ENCODE assay signal across 8 cellular contexts in the genomic region with DNA sequence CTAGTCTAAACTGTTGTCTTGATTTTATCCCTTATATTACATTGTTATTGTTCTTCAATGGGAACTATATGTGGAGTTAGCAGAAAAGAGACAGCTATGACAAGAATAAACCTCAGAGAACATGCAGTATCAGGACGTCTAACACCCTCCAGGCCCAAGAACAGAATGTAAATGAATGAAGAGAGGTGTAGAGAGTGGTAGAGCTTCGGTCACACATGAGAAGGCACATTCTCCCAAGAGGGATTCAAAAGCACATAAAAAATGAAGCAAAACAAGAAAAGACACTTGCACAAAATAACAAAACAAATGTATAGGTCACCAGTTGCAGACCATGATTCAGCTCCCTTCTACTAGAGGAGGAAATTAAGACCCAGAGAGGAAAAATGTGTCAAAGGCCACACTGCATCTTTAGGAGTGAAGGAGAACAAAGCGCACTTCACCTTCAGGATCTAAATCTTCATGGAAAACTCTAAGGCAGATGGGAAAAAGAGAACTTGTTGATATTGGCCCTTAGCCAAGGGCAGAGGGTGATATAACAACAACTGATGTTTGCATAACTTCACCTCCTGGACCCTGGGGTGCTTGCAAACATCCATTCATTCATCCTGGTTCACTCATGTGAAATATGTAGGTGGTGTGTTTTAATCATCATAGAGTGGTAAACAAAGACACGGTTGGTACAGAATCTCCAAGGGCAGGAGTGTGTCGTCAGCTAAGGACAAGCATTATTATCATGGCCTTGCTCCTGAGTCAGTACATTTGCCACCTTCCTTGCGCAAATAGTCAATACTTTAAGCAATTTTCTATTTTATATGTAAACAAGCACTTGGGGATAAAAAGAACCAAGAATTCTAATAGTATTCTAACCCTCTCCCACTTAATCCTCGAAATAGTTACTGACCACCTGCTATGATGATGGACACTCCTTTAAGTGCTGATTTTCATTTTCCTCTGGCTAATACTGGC. TPM values are rescaled to one million over a fixed set of nuclear protein-coding genes. Genes with fewer than 3 reads are reported as not detected.
DNase-seq lines count a peak whose midpoint lies in the region; ATAC-seq, FAIRE-seq and TF ChIP-seq lines count a peak whose summit lies in the region.

No MANE protein-coding gene starts in this region.

- no peak for FAIRE-seq in small intestine (lab: Jason Lieb, UNC)

- H3K27ac Mint-ChIP-seq in activated CD8-positive, alpha-beta T cell treated with anti-CD3 and anti-CD28 coated beads, Interleukin-2, amount 10 ng/mL, durations not matched to agents 7 days and 5 days, result peak overlapping the region; percentile 2
- no peak overlapping the region for H3K27ac Mint-ChIP-seq in activated CD4-positive, alpha-beta memory T cell treated with anti-CD3 and anti-CD28 coated beads for 36 hours

- WGBS in small intestine, 3 donors, result 25 to 46% (median 41%) methylated on average over 7 of the region's 7 CpGs
- 59 to 60% (median 59%) methylated on average over 7 of the region's 7 CpGs for WGBS in adrenal gland, 4 donors

- TF ChIP-seq POLR2A in adrenal gland (IDR thresholded peaks at IDR 0.05), result no peak

- POLR2A ChIA-PET in activated CD8-positive, alpha-beta T cell treated with anti-CD3 and anti-CD28 coated beads, Interleukin-2, amount 10 ng/mL, durations not matched to agents 7 days and 5 days (lab: Charles Lee), result interaction anchor here (1.0 kb wide), 1 partner anchor 8 kb away, joined by 3 read pairs; no protein-coding TSS in a partner anchor
- POLR2A ChIA-PET in activated CD4-positive, alpha-beta memory T cell treated with anti-CD3 and anti-CD28 coated beads for 36 hours (lab: Charles Lee), result no interaction called here

- H3K4me3 Mint-ChIP-seq in activated CD8-positive, alpha-beta T cell treated with anti-CD3 and anti-CD28 coated beads, Interleukin-2, amount 10 ng/mL, durations not matched to agents 7 days and 5 days, result no peak overlapping the region
- no peak overlapping the region for H3K4me3 Mint-ChIP-seq in activated CD4-positive, alpha-beta memory T cell treated with anti-CD3 and anti-CD28 coated beads for 36 hours

- CTCF ChIA-PET in activated CD8-positive, alpha-beta T cell treated with anti-CD3 and anti-CD28 coated beads, Interleukin-2, amount 10 ng/mL, durations not matched to agents 7 days and 5 days (lab: Charles Lee), result no interaction called here
- CTCF ChIA-PET in activated CD4-positive, alpha-beta memory T cell treated with anti-CD3 and anti-CD28 coated beads for 36 hours (lab: Charles Lee), result no interaction called here

- H3K27me3 Mint-ChIP-seq in activated CD8-positive, alpha-beta T cell treated with anti-CD3 and anti-CD28 coated beads, Interleukin-2, amount 10 ng/mL, durations not matched to agents 7 days and 5 days (ENCODE audit: low read depth), result peaks cover 8% of the 10 kb centered on the region
- no peaks in the 10 kb centered on the region for H3K27me3 Mint-ChIP-seq in activated CD4-positive, alpha-beta memory T cell treated with anti-CD3 and anti-CD28 coated beads for 36 hours

- DNase-seq in HuH-7 (ENCODE audit: low spot score) (peak; percentile 84), small intestine (peak; percentile 87), adrenal gland (no peak), hypothalamus (lab: John Stamatoyannopoulos, UW) (no peak)
- no peak for DNase-seq in activated CD8-positive, alpha-beta T cell treated with anti-CD3 and anti-CD28 coated beads, Interleukin-2, amount 10 ng/mL, durations not matched to agents 7 days and 5 days
- DNase-seq in activated CD4-positive, alpha-beta memory T cell treated with anti-CD3 and anti-CD28 coated beads for 36 hours, result no peak

- H3K9me3 ChIP-seq in small intestine (ENCODE audit: control insufficient read depth, low read depth) (no peaks in the 10 kb centered on the region), adrenal gland (replicated peaks in 1 of 3) (no peaks in the 10 kb centered on the region)

- intact Hi-C loops in adrenal gland (cut with DNase I), result loop anchor here in 1 of 2 donors (10.0 kb wide), 1 partner anchor 324 kb away; no protein-coding TSS in a partner anchor
- intact Hi-C loops in activated CD4-positive, alpha-beta memory T cell treated with anti-CD3 and anti-CD28 coated beads for 36 hours (cut with micrococcal nuclease), result no loop called here

- H3K4me3 ChIP-seq in small intestine (ENCODE audit: low read depth in 1 of 2, low read length in 2 of 2), result no peak overlapping the region
- H3K4me3 ChIP-seq in adrenal gland, result no peak overlapping the region

- TF ChIP-seq CTCF in 22Rv1 (IDR thresholded peaks at IDR 0.05) (no peak), adrenal gland (IDR thresholded peaks at IDR 0.05) (no peak)

- H3K4me1 Mint-ChIP-seq in activated CD8-positive, alpha-beta T cell treated with anti-CD3 and anti-CD28 coated beads, Interleukin-2, amount 10 ng/mL, durations not matched to agents 7 days and 5 days (ENCODE audit: low read depth), result peaks cover 29% of the 10 kb centered on the region
- peaks cover 26% of the 10 kb centered on the region for H3K4me1 Mint-ChIP-seq in activated CD4-positive, alpha-beta memory T cell treated with anti-CD3 and anti-CD28 coated beads for 36 hours (ENCODE audit: low read depth)

- peaks cover 0 to 4% of the 10 kb centered on the region in 2 donors for H3K4me1 ChIP-seq in small intestine (ENCODE audit: control insufficient read depth in 2 of 2, insufficient read depth in 1 of 2, low read depth in 1 of 2, low read length in 1 of 2)
- H3K4me1 ChIP-seq in adrenal gland (replicated peaks in 1 of 2), result peaks cover 0 to 22% of the 10 kb centered on the region in 2 donors

- H3K27ac ChIP-seq in 22Rv1, result peak overlapping the region; percentile 9; the same call in 1 of the 2 replicates
- peak overlapping the region; percentile 41 to 73 for H3K27ac ChIP-seq in small intestine (ENCODE audit: low read depth in 1 of 2, low read length in 1 of 2)
- H3K27ac ChIP-seq in adrenal gland, result peak overlapping the region in 1 of 5 donors; percentile 7

- no peaks in the 10 kb centered on the region for H3K9me3 Mint-ChIP-seq in activated CD8-positive, alpha-beta T cell treated with anti-CD3 and anti-CD28 coated beads, Interleukin-2, amount 10 ng/mL, durations not matched to agents 7 days and 5 days (ENCODE audit: insufficient read depth)
- no peaks in the 10 kb centered on the region for H3K9me3 Mint-ChIP-seq in activated CD4-positive, alpha-beta memory T cell treated with anti-CD3 and anti-CD28 coated beads for 36 hours

- H3K36me3 Mint-ChIP-seq in activated CD8-positive, alpha-beta T cell treated with anti-CD3 and anti-CD28 coated beads, Interleukin-2, amount 10 ng/mL, durations not matched to agents 7 days and 5 days (ENCODE audit: low read depth), result no peaks in the 10 kb centered on the region
- H3K36me3 Mint-ChIP-seq in activated CD4-positive, alpha-beta memory T cell treated with anti-CD3 and anti-CD28 coated beads for 36 hours, result no peaks in the 10 kb centered on the region

- H3K27me3 ChIP-seq in small intestine (ENCODE audit: control insufficient read depth in 2 of 2, insufficient read depth in 2 of 2, low read length in 2 of 2) (no peaks in the 10 kb centered on the region), adrenal gland (no peaks in the 10 kb centered on the region)

- peak; percentile 50 for ATAC-seq in GM19467 (IDR thresholded peaks at IDR 0.05; ENCODE audit: unreplicated experiment)
- ATAC-seq in activated CD8-positive, alpha-beta T cell treated with anti-CD3 and anti-CD28 coated beads, Interleukin-2, amount 10 ng/mL, durations not matched to agents 7 days and 5 days, result no peak

- H3K36me3 ChIP-seq in small intestine (ENCODE audit: control insufficient read depth in 2 of 2, insufficient read depth in 2 of 2, low read length in 2 of 2) (no peaks in the 10 kb centered on the region), adrenal gland (replicated peaks in 1 of 2) (no peaks in the 10 kb centered on the region)

RNA-seq across cellular contexts. Expression of a gene that starts 8.8 kb away (rescaled TPM):
- under 1 TPM; 0.74 to 0.81 TPM for total RNA-seq in activated CD8-positive, alpha-beta T cell treated with anti-CD3 and anti-CD28 coated beads, Interleukin-2, amount 10 ng/mL, durations not matched to agents 7 days and 5 days
- polyA plus RNA-seq in small intestine, result 1 to 10 TPM in 1 of 3 donors, under 1 TPM in 2; 0.54 to 3.6 (median 0.79) TPM
- 1 to 10 TPM in 1 of 8 donors, under 1 TPM in 7; 0.25 to 1.2 (median 0.77) TPM for total RNA-seq in adrenal gland
- under 1 TPM; 0.16 to 0.55 (median 0.24) TPM for polyA plus RNA-seq in adrenal gland
- total RNA-seq in activated CD4-positive, alpha-beta memory T cell treated with anti-CD3 and anti-CD28 coated beads for 36 hours, result under 1 TPM; 0.36 to 0.48 TPM

Comparison
In these comparisons a context has a peak if more than half of its experiments do, and no peak if none do; other contexts are left out.
1. DNase-seq: peak in HuH-7 (single experiment) and small intestine (single experiment); none in activated CD8-positive, alpha-beta T cell treated with anti-CD3 and anti-CD28 coated beads, Interleukin-2, amount 10 ng/mL, durations not matched to agents 7 days and 5 days (single experiment), adrenal gland (0 of 7), activated CD4-positive, alpha-beta memory T cell treated with anti-CD3 and anti-CD28 coated beads for 36 hours (single experiment) and hypothalamus (0 of 51).